1 cellular context compared by ENCODE assay signal in the genomic region with DNA sequence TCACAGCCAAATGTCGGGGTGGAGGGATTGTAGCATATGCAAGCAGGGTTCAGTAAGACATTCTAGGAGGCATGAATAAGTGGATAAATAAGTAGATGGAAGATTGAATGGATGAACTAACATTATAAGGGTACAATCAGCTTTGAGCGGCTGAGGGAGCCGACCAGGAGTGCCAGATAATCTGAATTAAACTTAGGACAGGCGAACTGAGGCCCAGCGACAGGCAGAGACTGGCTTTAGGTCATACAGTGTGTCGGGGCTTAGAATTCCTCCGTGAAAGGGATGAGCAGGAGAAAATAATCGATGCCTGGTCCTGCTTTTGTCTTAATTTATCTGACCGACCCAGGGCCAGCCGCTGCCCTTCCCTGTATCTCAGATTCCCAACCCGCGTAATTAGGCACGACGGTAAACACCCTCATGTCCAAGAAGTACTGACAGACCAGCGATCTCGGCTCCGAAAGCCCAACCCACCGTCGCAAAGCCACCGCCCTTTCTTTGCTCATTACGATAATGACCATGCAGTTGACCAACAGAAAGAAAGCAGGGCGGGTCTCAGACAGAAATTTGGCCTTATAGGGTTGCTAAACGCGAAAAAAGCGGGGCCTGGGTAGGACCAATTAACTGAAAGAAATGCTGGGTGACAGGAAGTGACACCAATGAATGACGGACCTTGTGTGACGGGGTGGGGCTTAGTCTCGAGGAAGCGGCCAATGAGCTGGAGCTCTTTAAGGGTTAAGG.
TF ChIP-seq lines count a peak whose summit lies in the region.

No MANE protein-coding gene starts in this region.

TF ChIP-seq in K562, 482 proteins besides CTCF, POLR2A, EP300 and RAD21 (continued from another document and continues in another):
- TF ChIP-seq, protein P1, sequence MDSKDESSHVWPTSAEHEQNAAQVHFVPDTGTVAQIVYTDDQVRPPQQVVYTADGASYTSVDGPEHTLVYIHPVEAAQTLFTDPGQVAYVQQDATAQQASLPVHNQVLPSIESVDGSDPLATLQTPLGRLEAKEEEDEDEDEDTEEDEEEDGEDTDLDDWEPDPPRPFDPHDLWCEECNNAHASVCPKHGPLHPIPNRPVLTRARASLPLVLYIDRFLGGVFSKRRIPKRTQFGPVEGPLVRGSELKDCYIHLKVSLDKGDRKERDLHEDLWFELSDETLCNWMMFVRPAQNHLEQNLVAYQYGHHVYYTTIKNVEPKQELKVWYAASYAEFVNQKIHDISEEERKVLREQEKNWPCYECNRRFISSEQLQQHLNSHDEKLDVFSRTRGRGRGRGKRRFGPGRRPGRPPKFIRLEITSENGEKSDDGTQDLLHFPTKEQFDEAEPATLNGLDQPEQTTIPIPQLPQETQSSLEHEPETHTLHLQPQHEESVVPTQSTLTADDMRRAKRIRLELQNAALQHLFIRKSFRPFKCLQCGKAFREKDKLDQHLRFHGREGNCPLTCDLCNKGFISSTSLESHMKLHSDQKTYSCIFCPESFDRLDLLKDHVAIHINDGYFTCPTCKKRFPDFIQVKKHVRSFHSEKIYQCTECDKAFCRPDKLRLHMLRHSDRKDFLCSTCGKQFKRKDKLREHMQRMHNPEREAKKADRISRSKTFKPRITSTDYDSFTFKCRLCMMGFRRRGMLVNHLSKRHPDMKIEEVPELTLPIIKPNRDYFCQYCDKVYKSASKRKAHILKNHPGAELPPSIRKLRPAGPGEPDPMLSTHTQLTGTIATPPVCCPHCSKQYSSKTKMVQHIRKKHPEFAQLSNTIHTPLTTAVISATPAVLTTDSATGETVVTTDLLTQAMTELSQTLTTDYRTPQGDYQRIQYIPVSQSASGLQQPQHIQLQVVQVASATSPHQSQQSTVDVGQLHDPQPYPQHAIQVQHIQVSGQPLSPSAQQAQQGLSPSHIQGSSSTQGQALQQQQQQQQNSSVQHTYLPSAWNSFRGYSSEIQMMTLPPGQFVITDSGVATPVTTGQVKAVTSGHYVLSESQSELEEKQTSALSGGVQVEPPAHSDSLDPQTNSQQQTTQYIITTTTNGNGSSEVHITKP (IDR thresholded peaks at IDR 0.05; ENCODE audit: partially characterized antibody) = no peak
- peak; percentile 73; the same call in 1 of the 2 replicates for TF ChIP-seq FOXJ2 (tag; IDR thresholded peaks at IDR 0.05)
- TF ChIP-seq ZBED1 (IDR thresholded peaks at IDR 0.05) = no peak
- TF ChIP-seq KDM5B (IDR thresholded peaks at IDR 0.05; ENCODE audit: insufficient replicate concordance, low read depth, low read length) = peak; percentile 82
- no peak for TF ChIP-seq PCBP1 (IDR thresholded peaks at IDR 0.05; ENCODE audit: low read depth, low read length, poor library complexity, severe bottlenecking)
- 0 out of 2 replicates have a peak, but pooled peaks have one; percentile 13 for TF ChIP-seq CXXC5 (CRISPR knock-in tag; IDR thresholded peaks at IDR 0.05)
- TF ChIP-seq PHF20 (IDR thresholded peaks at IDR 0.05; ENCODE audit: partially characterized antibody) = no peak
- TF ChIP-seq MEF2A (IDR thresholded peaks at IDR 0.05; ENCODE audit: control insufficient read depth, low read depth, low read length) = no peak
- peak; percentile 80 for TF ChIP-seq RBFOX2 (IDR thresholded peaks at IDR 0.05; ENCODE audit: low read depth, low read length)
- TF ChIP-seq ZNF197 (CRISPR knock-in tag; IDR thresholded peaks at IDR 0.05; ENCODE audit: low read depth) = 0 out of 2 replicates have a peak, but pooled peaks have one; percentile 19
- peak in 1 of 2 experiments; percentile 46; a peak in 1 of 4 replicates for TF ChIP-seq SIN3A (IDR thresholded peaks at IDR 0.05; ENCODE audit: borderline replicate concordance in 2 of 2, control insufficient read depth in 1 of 2, low read depth in 2 of 2, low read length in 2 of 2)
- peak; percentile 21; the same call in 1 of the 2 replicates for TF ChIP-seq NFRKB (IDR thresholded peaks at IDR 0.05; ENCODE audit: low read depth)
- no peak for TF ChIP-seq ZNF551 (CRISPR knock-in tag; IDR thresholded peaks at IDR 0.05)
- peak; percentile 48; the same call in 1 of the 2 replicates for TF ChIP-seq NFE2 (IDR thresholded peaks at IDR 0.05; ENCODE audit: low read depth)
- TF ChIP-seq FOS (IDR thresholded peaks at IDR 0.05; ENCODE audit: extremely low read depth, insufficient read length) = peak; percentile 87
- TF ChIP-seq RBM25 (IDR thresholded peaks at IDR 0.05; ENCODE audit: low read depth, low read length, severe bottlenecking) = peak; percentile 73
- TF ChIP-seq, protein P2, sequence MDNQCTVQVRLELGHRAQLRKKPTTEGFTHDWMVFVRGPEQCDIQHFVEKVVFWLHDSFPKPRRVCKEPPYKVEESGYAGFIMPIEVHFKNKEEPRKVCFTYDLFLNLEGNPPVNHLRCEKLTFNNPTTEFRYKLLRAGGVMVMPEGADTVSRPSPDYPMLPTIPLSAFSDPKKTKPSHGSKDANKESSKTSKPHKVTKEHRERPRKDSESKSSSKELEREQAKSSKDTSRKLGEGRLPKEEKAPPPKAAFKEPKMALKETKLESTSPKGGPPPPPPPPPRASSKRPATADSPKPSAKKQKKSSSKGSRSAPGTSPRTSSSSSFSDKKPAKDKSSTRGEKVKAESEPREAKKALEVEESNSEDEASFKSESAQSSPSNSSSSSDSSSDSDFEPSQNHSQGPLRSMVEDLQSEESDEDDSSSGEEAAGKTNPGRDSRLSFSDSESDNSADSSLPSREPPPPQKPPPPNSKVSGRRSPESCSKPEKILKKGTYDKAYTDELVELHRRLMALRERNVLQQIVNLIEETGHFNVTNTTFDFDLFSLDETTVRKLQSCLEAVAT (IDR thresholded peaks at IDR 0.05) = peak in 1 of 2 experiments; percentile 87; a peak in 2 of 4 replicates
- no peak for TF ChIP-seq NR4A1 (CRISPR knock-in tag; IDR thresholded peaks at IDR 0.05)
- no peak for TF ChIP-seq NR4A1 (tag; IDR thresholded peaks at IDR 0.05)
- peak; percentile 51 for TF ChIP-seq MEIS2 (IDR thresholded peaks at IDR 0.05; ENCODE audit: partially characterized antibody)
- TF ChIP-seq CBFA2T3 (IDR thresholded peaks at IDR 0.05) = peak; percentile 49
- TF ChIP-seq CHD2 (IDR thresholded peaks at IDR 0.05; ENCODE audit: low read depth, low read length) = peak; percentile 56; the same call in 1 of the 2 replicates
- TF ChIP-seq, protein P3, sequence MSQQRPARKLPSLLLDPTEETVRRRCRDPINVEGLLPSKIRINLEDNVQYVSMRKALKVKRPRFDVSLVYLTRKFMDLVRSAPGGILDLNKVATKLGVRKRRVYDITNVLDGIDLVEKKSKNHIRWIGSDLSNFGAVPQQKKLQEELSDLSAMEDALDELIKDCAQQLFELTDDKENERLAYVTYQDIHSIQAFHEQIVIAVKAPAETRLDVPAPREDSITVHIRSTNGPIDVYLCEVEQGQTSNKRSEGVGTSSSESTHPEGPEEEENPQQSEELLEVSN (IDR thresholded peaks at IDR 0.05; ENCODE audit: borderline replicate concordance in 1 of 2, extremely low read depth in 1 of 2, insufficient read depth in 1 of 2, insufficient read length in 1 of 2, low read depth in 1 of 2, low read length in 1 of 2, poor library complexity in 1 of 2, severe bottlenecking in 1 of 2) = peak; percentile 30 to 65
- no peak for TF ChIP-seq ZNF274 (IDR thresholded peaks at IDR 0.05; ENCODE audit: borderline replicate concordance, low read depth, low read length)
- TF ChIP-seq, protein P4, sequence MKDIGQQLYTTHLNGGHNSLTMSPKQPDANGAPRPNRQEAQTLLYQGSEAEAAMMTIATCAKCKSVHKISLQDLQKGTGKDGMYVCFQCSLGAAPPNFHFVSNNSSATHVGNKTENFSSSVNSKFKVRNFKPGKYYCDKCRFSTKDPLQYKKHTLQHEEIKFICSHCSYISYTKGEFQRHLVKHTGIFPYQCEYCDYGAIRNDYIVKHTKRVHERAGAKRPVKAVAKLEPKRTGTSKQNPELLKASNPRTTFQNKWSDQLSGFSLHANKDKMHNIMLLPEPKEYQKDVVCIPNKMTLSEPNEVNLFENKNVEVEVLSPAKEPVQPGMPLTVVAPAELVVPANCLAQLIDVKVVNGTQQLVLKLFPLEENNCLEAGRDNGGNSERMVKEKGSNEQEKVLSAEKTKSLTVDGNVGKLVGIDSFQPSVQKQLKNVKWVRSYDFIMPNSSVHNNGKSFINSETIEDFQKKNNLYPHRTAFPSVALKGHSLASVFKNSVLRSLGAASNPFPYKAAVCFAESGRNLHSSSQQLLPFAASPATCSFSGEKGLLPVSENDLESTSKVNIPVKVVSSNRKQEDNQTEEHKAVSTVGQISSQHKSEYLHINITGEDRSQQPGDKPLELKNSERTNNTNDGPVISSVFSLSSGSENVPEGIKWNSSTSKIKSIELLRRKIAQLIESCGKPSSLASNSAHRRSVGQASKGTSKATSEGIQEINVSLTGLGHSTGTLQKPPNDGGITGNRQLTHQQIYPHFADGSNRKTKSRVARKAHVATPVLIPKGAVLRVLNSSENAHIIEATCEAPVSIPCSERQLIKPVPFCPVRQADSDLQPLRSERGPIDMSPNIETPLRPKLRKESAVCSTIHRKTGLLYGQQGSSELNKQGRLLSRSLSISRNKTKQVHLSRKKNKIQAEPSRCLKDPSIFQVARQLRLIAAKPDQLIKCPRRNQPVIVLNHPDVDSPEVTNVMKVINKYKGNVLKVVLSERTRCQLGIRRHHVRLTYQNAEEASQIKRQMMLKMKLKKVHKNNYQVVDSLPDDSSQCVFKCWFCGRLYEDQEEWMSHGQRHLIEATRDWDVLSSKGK (CRISPR knock-in tag; IDR thresholded peaks at IDR 0.05) = no peak
- TF ChIP-seq, protein P5, sequence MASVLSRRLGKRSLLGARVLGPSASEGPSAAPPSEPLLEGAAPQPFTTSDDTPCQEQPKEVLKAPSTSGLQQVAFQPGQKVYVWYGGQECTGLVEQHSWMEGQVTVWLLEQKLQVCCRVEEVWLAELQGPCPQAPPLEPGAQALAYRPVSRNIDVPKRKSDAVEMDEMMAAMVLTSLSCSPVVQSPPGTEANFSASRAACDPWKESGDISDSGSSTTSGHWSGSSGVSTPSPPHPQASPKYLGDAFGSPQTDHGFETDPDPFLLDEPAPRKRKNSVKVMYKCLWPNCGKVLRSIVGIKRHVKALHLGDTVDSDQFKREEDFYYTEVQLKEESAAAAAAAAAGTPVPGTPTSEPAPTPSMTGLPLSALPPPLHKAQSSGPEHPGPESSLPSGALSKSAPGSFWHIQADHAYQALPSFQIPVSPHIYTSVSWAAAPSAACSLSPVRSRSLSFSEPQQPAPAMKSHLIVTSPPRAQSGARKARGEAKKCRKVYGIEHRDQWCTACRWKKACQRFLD (CRISPR knock-in tag; IDR thresholded peaks at IDR 0.05) = peak; percentile 66; the same call in 1 of the 2 replicates
- TF ChIP-seq, protein P6, sequence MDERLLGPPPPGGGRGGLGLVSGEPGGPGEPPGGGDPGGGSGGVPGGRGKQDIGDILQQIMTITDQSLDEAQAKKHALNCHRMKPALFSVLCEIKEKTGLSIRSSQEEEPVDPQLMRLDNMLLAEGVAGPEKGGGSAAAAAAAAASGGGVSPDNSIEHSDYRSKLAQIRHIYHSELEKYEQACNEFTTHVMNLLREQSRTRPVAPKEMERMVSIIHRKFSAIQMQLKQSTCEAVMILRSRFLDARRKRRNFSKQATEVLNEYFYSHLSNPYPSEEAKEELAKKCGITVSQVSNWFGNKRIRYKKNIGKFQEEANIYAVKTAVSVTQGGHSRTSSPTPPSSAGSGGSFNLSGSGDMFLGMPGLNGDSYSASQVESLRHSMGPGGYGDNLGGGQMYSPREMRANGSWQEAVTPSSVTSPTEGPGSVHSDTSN (CRISPR knock-in tag; IDR thresholded peaks at IDR 0.05; ENCODE audit: low read depth) = peak; percentile 84
- TF ChIP-seq, protein P6 (tag; conservative IDR thresholded peaks at IDR 0.05; ENCODE audit: low read depth) = peak; percentile 99
- 0 out of 2 replicates have a peak, but pooled peaks have one; percentile 2 for TF ChIP-seq TAF7 (tag; IDR thresholded peaks at IDR 0.05)
- TF ChIP-seq, protein P7, sequence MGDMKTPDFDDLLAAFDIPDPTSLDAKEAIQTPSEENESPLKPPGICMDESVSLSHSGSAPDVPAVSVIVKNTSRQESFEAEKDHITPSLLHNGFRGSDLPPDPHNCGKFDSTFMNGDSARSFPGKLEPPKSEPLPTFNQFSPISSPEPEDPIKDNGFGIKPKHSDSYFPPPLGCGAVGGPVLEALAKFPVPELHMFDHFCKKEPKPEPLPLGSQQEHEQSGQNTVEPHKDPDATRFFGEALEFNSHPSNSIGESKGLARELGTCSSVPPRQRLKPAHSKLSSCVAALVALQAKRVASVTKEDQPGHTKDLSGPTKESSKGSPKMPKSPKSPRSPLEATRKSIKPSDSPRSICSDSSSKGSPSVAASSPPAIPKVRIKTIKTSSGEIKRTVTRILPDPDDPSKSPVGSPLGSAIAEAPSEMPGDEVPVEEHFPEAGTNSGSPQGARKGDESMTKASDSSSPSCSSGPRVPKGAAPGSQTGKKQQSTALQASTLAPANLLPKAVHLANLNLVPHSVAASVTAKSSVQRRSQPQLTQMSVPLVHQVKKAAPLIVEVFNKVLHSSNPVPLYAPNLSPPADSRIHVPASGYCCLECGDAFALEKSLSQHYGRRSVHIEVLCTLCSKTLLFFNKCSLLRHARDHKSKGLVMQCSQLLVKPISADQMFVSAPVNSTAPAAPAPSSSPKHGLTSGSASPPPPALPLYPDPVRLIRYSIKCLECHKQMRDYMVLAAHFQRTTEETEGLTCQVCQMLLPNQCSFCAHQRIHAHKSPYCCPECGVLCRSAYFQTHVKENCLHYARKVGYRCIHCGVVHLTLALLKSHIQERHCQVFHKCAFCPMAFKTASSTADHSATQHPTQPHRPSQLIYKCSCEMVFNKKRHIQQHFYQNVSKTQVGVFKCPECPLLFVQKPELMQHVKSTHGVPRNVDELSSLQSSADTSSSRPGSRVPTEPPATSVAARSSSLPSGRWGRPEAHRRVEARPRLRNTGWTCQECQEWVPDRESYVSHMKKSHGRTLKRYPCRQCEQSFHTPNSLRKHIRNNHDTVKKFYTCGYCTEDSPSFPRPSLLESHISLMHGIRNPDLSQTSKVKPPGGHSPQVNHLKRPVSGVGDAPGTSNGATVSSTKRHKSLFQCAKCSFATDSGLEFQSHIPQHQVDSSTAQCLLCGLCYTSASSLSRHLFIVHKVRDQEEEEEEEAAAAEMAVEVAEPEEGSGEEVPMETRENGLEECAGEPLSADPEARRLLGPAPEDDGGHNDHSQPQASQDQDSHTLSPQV (IDR thresholded peaks at IDR 0.05) = peak; percentile 38; the same call in 1 of the 2 replicates
- TF ChIP-seq ZNF133 (CRISPR knock-in tag; IDR thresholded peaks at IDR 0.05) = no peak
- TF ChIP-seq ZNF408 (CRISPR knock-in tag; IDR thresholded peaks at IDR 0.05; ENCODE audit: low read depth) = no peak
- TF ChIP-seq POLR2H (tag; IDR thresholded peaks at IDR 0.05; ENCODE audit: low read depth) = peak; percentile 87; the same call in 1 of the 2 replicates
- 0 out of 4 replicates have a peak, but pooled peaks of 1 of the 2 experiments have one; percentile 10 for TF ChIP-seq TBL1XR1 (IDR thresholded peaks at IDR 0.05; ENCODE audit: low read length in 2 of 2)
- no peak for TF ChIP-seq TGIF2 (CRISPR knock-in tag; IDR thresholded peaks at IDR 0.05)
- TF ChIP-seq TEAD4 (IDR thresholded peaks at IDR 0.05; ENCODE audit: low read length) = 0 out of 2 replicates have a peak, but pooled peaks have one; percentile 17
- TF ChIP-seq TEAD4 (CRISPR knock-in tag; IDR thresholded peaks at IDR 0.05; ENCODE audit: borderline replicate concordance) = no peak
- TF ChIP-seq MEF2D (tag; conservative IDR thresholded peaks at IDR 0.05; ENCODE audit: low read depth) = no peak
- TF ChIP-seq SRF (CRISPR knock-in tag; IDR thresholded peaks at IDR 0.05) = peak; percentile 73 to 98; a peak in 3 of 4 replicates
- no peak for TF ChIP-seq WHSC1 (IDR thresholded peaks at IDR 0.05; ENCODE audit: low read length)
- no peak for TF ChIP-seq ILK (tag; IDR thresholded peaks at IDR 0.05; ENCODE audit: borderline replicate concordance, low read depth)
